ENCODE assay signal across 8 cellular contexts in the genomic region with DNA sequence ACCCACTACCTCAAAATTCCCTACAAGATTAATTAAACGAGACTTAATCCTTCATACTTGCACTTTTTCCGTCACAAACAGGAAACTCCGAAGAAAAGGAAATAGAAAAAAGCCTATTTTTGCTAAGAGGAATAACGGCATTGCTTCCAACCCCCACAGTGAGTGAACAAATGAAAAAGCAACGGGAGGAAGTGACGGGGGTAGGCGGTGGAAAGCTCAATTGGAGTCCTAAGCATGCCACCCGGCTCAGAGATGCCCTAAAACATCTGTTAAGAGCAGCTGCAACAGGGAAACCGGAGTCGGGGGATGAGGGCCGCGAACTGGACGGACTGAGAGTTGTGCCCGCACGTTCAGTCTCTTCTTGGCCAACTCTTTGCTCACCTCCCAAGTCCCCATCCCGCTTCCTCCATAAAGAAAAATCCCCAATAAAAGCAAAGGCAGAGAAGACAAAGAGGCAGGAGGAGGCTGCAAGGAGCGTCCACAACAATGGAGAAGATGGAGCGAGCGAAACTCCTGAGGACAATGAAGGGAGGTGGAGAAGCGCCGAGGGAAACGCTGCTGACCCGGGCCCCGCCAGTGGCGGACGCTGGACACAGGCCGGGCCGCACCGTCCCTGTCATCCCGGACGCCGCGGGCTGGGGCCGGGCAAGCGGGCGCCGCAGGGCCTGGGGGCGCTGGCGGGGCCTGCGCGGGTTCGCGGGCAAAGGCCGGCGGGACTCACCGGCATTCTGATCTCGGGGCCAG. TPM values are rescaled to one million over a fixed set of nuclear protein-coding genes. Genes with fewer than 3 reads are reported as not detected.
A peak's percentile ranks its signal among the peaks of the same experiment; 100 is the strongest.
DNase-seq lines count a peak whose midpoint lies in the region; ATAC-seq and TF ChIP-seq lines count a peak whose summit lies in the region.

No MANE protein-coding gene starts in this region.

- peaks cover 35% of the 10 kb centered on the region for H3K4me1 Mint-ChIP-seq in CD4-positive, alpha-beta T cell (ENCODE audit: low read depth)
- peaks cover 18% of the 10 kb centered on the region for H3K4me1 Mint-ChIP-seq in activated naive CD8-positive, alpha-beta T cell treated with anti-CD3 and anti-CD28 coated beads, Interleukin-2, amount 10 ng/mL, durations not matched to agents 7 days and 5 days
- peaks cover 11% of the 10 kb centered on the region for H3K4me1 Mint-ChIP-seq in type B pancreatic cell (ENCODE audit: unreplicated experiment)

- H3K36me3 Mint-ChIP-seq in CD4-positive, alpha-beta T cell (ENCODE audit: low read depth) = peaks cover 22% of the 10 kb centered on the region
- H3K36me3 Mint-ChIP-seq in activated naive CD8-positive, alpha-beta T cell treated with anti-CD3 and anti-CD28 coated beads, Interleukin-2, amount 10 ng/mL, durations not matched to agents 7 days and 5 days = peaks cover 5% of the 10 kb centered on the region
- H3K36me3 Mint-ChIP-seq in type B pancreatic cell = peaks cover 12% of the 10 kb centered on the region

- peak overlapping the region; percentile 82 for H3K27ac Mint-ChIP-seq in CD4-positive, alpha-beta T cell
- peak overlapping the region; percentile 97 for H3K27ac Mint-ChIP-seq in activated naive CD8-positive, alpha-beta T cell treated with anti-CD3 and anti-CD28 coated beads, Interleukin-2, amount 10 ng/mL, durations not matched to agents 7 days and 5 days
- H3K27ac Mint-ChIP-seq in type B pancreatic cell = peak overlapping the region; percentile 94

- H3K4me3 Mint-ChIP-seq in CD4-positive, alpha-beta T cell = peak overlapping the region; percentile 99
- peak overlapping the region; percentile 95 for H3K4me3 Mint-ChIP-seq in activated naive CD8-positive, alpha-beta T cell treated with anti-CD3 and anti-CD28 coated beads, Interleukin-2, amount 10 ng/mL, durations not matched to agents 7 days and 5 days
- peak overlapping the region; percentile 96 for H3K4me3 Mint-ChIP-seq in type B pancreatic cell

- peak; percentile 45 for ATAC-seq in CD4-positive, alpha-beta T cell (ENCODE audit: poor library complexity)
- ATAC-seq in HG03469 (IDR thresholded peaks at IDR 0.05; ENCODE audit: unreplicated experiment) (peak; percentile 11), Right ventricle myocardium superior (ENCODE audit: poor library complexity) (peak; percentile 59)
- ATAC-seq in activated naive CD8-positive, alpha-beta T cell treated with anti-CD3 and anti-CD28 coated beads, Interleukin-2, amount 10 ng/mL, durations not matched to agents 7 days and 5 days (ENCODE audit: low read depth) = peak; percentile 40

- CTCF ChIA-PET in CD4-positive, alpha-beta T cell (lab: Charles Lee) = no interaction called here

- DNase-seq in CD4-positive, alpha-beta T cell = peak; percentile 27 to 60 (median 43)
- peak; percentile 60 for DNase-seq in GM19240 (ENCODE audit: insufficient read length, low spot score)
- peak; percentile 56 for DNase-seq in SK-MEL-5 (ENCODE audit: low read depth, low spot score)
- peak; percentile 61 for DNase-seq in activated naive CD8-positive, alpha-beta T cell treated with anti-CD3 and anti-CD28 coated beads, Interleukin-2, amount 10 ng/mL, durations not matched to agents 7 days and 5 days
- peak; percentile 58 for DNase-seq in Right ventricle myocardium superior
- peak; percentile 85 for DNase-seq in posterior vena cava (ENCODE audit: low spot score)
- DNase-seq in type B pancreatic cell (ENCODE audit: extremely low spot score, unreplicated experiment) = peak; percentile 74

- H3K27me3 ChIP-seq in CD4-positive, alpha-beta T cell (ENCODE audit: control insufficient read depth, insufficient read depth, low read length) = no peaks in the 10 kb centered on the region

- POLR2A ChIA-PET in CD4-positive, alpha-beta T cell (lab: Charles Lee) = interaction anchor here (0.8 to 2.3 kb wide), 15 partner anchors 8 to 1138 kb away, joined by 3 to 17 read pairs (median 4); a partner anchor contains a TSS
- POLR2A ChIA-PET in activated naive CD8-positive, alpha-beta T cell treated with anti-CD3 and anti-CD28 coated beads, Interleukin-2, amount 10 ng/mL, durations not matched to agents 7 days and 5 days (lab: Charles Lee) = interaction anchor here (0.6 to 1.6 kb wide), 11 partner anchors 9 to 1138 kb away, joined by 3 to 6 read pairs (median 3); a partner anchor contains a TSS

- intact Hi-C loops in CD4-positive, alpha-beta T cell (cut with DNase I, micrococcal nuclease) = loop anchor here (5.0 to 10.0 kb wide), 7 partner anchors 117 to 1425 kb away; a partner anchor contains a TSS
- intact Hi-C loops in Right ventricle myocardium superior (cut with DNase I) = no loop called here
- intact Hi-C loops in posterior vena cava (cut with DNase I) = no loop called here

- in situ Hi-C loops in SK-MEL-5 (cut with HindIII; ENCODE audit: low pct_unique_long_range_greater_than_20kb, low sequenced_read_pairs) = no loop called here

- H3K9me3 Mint-ChIP-seq in CD4-positive, alpha-beta T cell = no peaks in the 10 kb centered on the region
- no peaks in the 10 kb centered on the region for H3K9me3 Mint-ChIP-seq in activated naive CD8-positive, alpha-beta T cell treated with anti-CD3 and anti-CD28 coated beads, Interleukin-2, amount 10 ng/mL, durations not matched to agents 7 days and 5 days
- H3K9me3 Mint-ChIP-seq in type B pancreatic cell = no peaks in the 10 kb centered on the region

- no peaks in the 10 kb centered on the region for H3K9me3 ChIP-seq in CD4-positive, alpha-beta T cell (ENCODE audit: control insufficient read depth, low read length)

- no peak for TF ChIP-seq CTCF in CD4-positive, alpha-beta T cell (IDR thresholded peaks at IDR 0.05)
- TF ChIP-seq CTCF in type B pancreatic cell (conservative IDR thresholded peaks at IDR 0.05) = peak; percentile 27

- H3K27me3 Mint-ChIP-seq in CD4-positive, alpha-beta T cell = no peaks in the 10 kb centered on the region
- H3K27me3 Mint-ChIP-seq in activated naive CD8-positive, alpha-beta T cell treated with anti-CD3 and anti-CD28 coated beads, Interleukin-2, amount 10 ng/mL, durations not matched to agents 7 days and 5 days = no peaks in the 10 kb centered on the region
- no peaks in the 10 kb centered on the region for H3K27me3 Mint-ChIP-seq in type B pancreatic cell

- peak overlapping the region; percentile 46 for H3K27ac ChIP-seq in CD4-positive, alpha-beta T cell (ENCODE audit: low read depth, low read length)

RNA-seq across cellular contexts. Expression of a gene that starts 0.7 kb away (rescaled TPM):
- 10 to 100 TPM; 80.3 to 86.7 TPM for total RNA-seq in CD4-positive, alpha-beta T cell
- total RNA-seq in SK-MEL-5 (2014; rRNA removed; shearing (Covaris generic)) = 16.0 and 20.3 TPM in 2 replicates
- polyA plus RNA-seq in SK-MEL-5 (2015; cell fraction: cytosol; rRNA removed) = 25.6 and 26.6 TPM in 2 replicates
- polyA plus RNA-seq in SK-MEL-5 (2015; cell fraction: nucleus; rRNA removed) = 59.0 and 67.8 TPM in 2 replicates
- total RNA-seq in activated naive CD8-positive, alpha-beta T cell treated with anti-CD3 and anti-CD28 coated beads, Interleukin-2, amount 10 ng/mL, durations not matched to agents 7 days and 5 days = 10 to 100 TPM; 64.7 to 69.2 TPM
- total RNA-seq in Right ventricle myocardium superior = 57.9 TPM
- 100 to 1,000 TPM; 114 to 116 TPM for total RNA-seq in posterior vena cava
- total RNA-seq in type B pancreatic cell (ENCODE audit: low replicate concordance) = 90.8 and 106 TPM in 2 replicates

Comparison
In these comparisons a context has a peak if more than half of its experiments do, and no peak if none do; other contexts are left out.
1. Peak in every context shown above with its lines: DNase-seq, ATAC-seq and H3K27ac ChIP-seq.
2. intact Hi-C loops: an anchor here in CD4-positive, alpha-beta T cell (5.0 to 10.0 kb wide); none called in Right ventricle myocardium superior and posterior vena cava.